In the genomic region with DNA sequence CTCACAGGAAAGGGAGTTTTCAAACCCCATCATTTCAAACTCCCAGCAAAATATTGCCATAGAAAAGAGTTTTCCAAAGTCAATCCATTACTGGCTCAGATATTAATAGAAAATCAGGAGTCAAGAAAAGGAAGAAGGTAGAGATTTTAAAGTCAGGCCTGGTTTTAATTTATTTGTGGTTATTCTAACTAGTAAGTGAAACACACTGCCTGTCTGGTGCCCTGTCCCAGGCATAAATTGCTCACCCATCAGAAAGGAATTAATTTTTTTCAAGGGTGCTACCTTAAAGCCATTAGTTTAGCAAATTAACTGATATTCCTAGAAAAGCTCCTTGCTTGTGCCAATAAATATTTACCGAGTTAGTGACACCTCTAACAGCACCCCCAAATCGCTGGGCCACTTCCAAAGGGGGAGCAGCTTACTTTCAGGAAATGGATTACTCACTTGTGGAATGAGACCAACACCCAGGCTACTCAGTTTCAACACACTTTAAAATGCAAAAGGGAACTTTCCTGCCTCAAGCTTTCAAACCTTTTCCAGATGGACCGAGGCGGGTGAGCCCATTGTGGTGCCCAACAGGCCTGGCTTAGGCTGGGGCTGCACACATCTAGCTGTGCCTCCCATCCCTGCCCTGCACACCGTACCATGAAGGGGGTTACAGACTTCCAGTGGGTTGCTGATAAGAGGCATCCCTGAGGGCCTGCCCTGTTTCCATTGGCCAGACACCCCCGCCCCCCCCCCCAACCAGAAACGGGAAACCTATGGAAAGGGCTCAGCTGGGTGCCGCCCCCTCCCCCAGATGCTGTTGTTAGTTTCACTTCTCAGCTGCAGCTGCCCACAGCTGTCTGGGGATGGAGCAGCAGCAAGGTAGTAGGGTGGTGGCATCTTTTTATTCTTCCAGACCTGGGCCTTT, we compare ENCODE assay signal across 8 cellular contexts.
DNase-seq lines count a peak whose midpoint lies in the region; ATAC-seq, FAIRE-seq and TF ChIP-seq lines count a peak whose summit lies in the region.

No MANE protein-coding gene starts in this region.

- ATAC-seq in HCT116 = no peak
- ATAC-seq in K562 = no peak
- ATAC-seq in HG02763 (IDR thresholded peaks at IDR 0.05; ENCODE audit: unreplicated experiment) = no peak
- ATAC-seq in HG02981 (IDR thresholded peaks at IDR 0.05; ENCODE audit: unreplicated experiment) = no peak
- no peak for ATAC-seq in GM21526 (IDR thresholded peaks at IDR 0.05; ENCODE audit: low FRiP score, unreplicated experiment)

- no peaks in the 10 kb centered on the region for H3K27me3 ChIP-seq in HCT116 (ENCODE audit: insufficient read depth, low read length)
- no peaks in the 10 kb centered on the region for H3K27me3 ChIP-seq in K562 (ENCODE audit: control insufficient read depth in 2 of 2, insufficient read depth in 2 of 2, low read length in 2 of 2)
- no peaks in the 10 kb centered on the region for H3K27me3 ChIP-seq in iPS-20b (ENCODE audit: insufficient read depth, low read length)
- no peaks in the 10 kb centered on the region for H3K27me3 ChIP-seq in tibial artery

- CTCF ChIA-PET in HCT116 (lab: Charles Lee) (interaction anchor here (1.4 kb wide), 1 partner anchor 120 kb away, joined by 3 read pairs; no protein-coding TSS in a partner anchor), K562 (lab: Yijun Ruan, JAX; ENCODE audit: low intra/inter-chr PET ratio) (no interaction called here)

- TF ChIP-seq POLR2A in HCT116 (IDR thresholded peaks at IDR 0.05; ENCODE audit: borderline replicate concordance, extremely low read depth, insufficient read depth, insufficient read length) (no peak), K562 (conservative IDR thresholded peaks at IDR 0.05) (no peak)

- H3K36me3 ChIP-seq in HCT116 (ENCODE audit: control insufficient read depth in 1 of 2, insufficient read depth in 2 of 2, low read length in 2 of 2) = no peaks in the 10 kb centered on the region
- H3K36me3 ChIP-seq in K562 (ENCODE audit: control insufficient read depth, insufficient read depth, low read length) = peaks cover 18% of the 10 kb centered on the region; the same call in 2 of the 3 replicates
- no peaks in the 10 kb centered on the region for H3K36me3 ChIP-seq in iPS-20b (ENCODE audit: insufficient read depth, low read depth, low read length)
- H3K36me3 ChIP-seq in tibial artery = no peaks in the 10 kb centered on the region

- H3K9ac ChIP-seq in HCT116 (ENCODE audit: low read length) (no peak overlapping the region), K562 (ENCODE audit: insufficient read depth in 1 of 2, low read depth in 2 of 2, low read length in 2 of 2) (no peak overlapping the region), iPS-20b (ENCODE audit: low read depth, low read length) (no peak overlapping the region; the same call in 1 of the 2 replicates)

- 93% methylated on average over 3 of the region's 8 CpGs for WGBS in K562 (ENCODE audit: insufficient coverage, low coverage, missing lambda C conversion rate)

- TF ChIP-seq RAD21 in HCT116 (IDR thresholded peaks at IDR 0.05; ENCODE audit: low read depth) (no peak), K562 (CRISPR knock-in tag; conservative IDR thresholded peaks at IDR 0.05 in 1 of 2, IDR thresholded peaks at IDR 0.05 in 1 of 2) (no peak)

- H3K79me2 ChIP-seq in HCT116 (ENCODE audit: insufficient read depth, low read length) = no peaks in the 10 kb centered on the region
- no peaks in the 10 kb centered on the region for H3K79me2 ChIP-seq in K562 (ENCODE audit: control insufficient read depth, insufficient read depth, low read length)

- H3K4me2 ChIP-seq in HCT116 (ENCODE audit: low read length) = 0 out of 2 replicates have a peak overlapping the region, but pooled peaks have one; percentile 10
- no peak overlapping the region for H3K4me2 ChIP-seq in K562 (ENCODE audit: insufficient read depth, low read length)

- BruUV-seq in HCT116 (replicated peaks; lab: Mats Ljungman, UMichigan) (no TSS peak), K562 (replicated peaks; lab: Mats Ljungman, UMichigan) (no TSS peak)

- intact Hi-C loops in HCT116 (cut with micrococcal nuclease) = no loop called here
- intact Hi-C loops in K562 (cut with micrococcal nuclease) = no loop called here
- intact Hi-C loops in tibial artery (cut with DNase I; ENCODE audit: low total_unique reads) = no loop called here

- TF ChIP-seq CTCF in HCT116 (IDR thresholded peaks at IDR 0.05 in 2 of 3, conservative IDR thresholded peaks at IDR 0.05 in 1 of 3; ENCODE audit: borderline replicate concordance in 1 of 3, insufficient read depth in 1 of 3, low read depth in 2 of 3, low read length in 2 of 3) (no peak), K562 (IDR thresholded peaks at IDR 0.05 in 2 of 3, conservative IDR thresholded peaks at IDR 0.05 in 1 of 3; ENCODE audit: insufficient read depth in 2 of 3, low read depth in 1 of 3, low read length in 3 of 3) (no peak), tibial artery (IDR thresholded peaks at IDR 0.05) (no peak)

- no peaks in the 10 kb centered on the region for H3K9me1 ChIP-seq in K562 (ENCODE audit: control insufficient read depth, insufficient read depth, low read length)

- TF ChIP-seq EP300 in K562 (IDR thresholded peaks at IDR 0.05; ENCODE audit: low read length) = no peak

- DNase-seq in HCT116 (ENCODE audit: low read depth, low spot score) = no peak
- no peak for DNase-seq in K562 (ENCODE audit: extremely low read depth in 1 of 4, low spot score in 3 of 4)
- peak; percentile 77 to 84 for DNase-seq in tibial artery
- no peak for DNase-seq in NCI-H524 treated with DMSO at 0.1 percent for 48 hours (lab: John Stamatoyannopoulos, UW)

- no peak overlapping the region for H2AFZ ChIP-seq in HCT116 (ENCODE audit: low read depth, low read length, poor library complexity, severe bottlenecking)
- no peak overlapping the region for H2AFZ ChIP-seq in K562 (ENCODE audit: low read depth, low read length)

- no peaks in the 10 kb centered on the region for H3K9me3 ChIP-seq in HCT116 (ENCODE audit: control insufficient read depth in 1 of 2, insufficient read depth in 1 of 2, low read depth in 1 of 2, low read length in 2 of 2)
- H3K9me3 ChIP-seq in K562 (replicated peaks; ENCODE audit: control insufficient read depth, insufficient read depth, low read depth, low read length) = no peaks in the 10 kb centered on the region
- H3K9me3 ChIP-seq in iPS-20b (ENCODE audit: insufficient read depth, low read depth, low read length) = no peaks in the 10 kb centered on the region
- no peaks in the 10 kb centered on the region for H3K9me3 ChIP-seq in tibial artery

- FAIRE-seq in K562 (lab: Jason Lieb, UNC) = no peak

- RAD21 ChIA-PET in HCT116 (lab: Charles Lee; ENCODE audit: low non-redundant PET in 1 of 2, low total read pairs in 2 of 2, uncharacterized antibody in 2 of 2, unreplicated experiment in 2 of 2) = interaction anchor here in 1 of 2 experiments (0.9 kb wide), 1 partner anchor 9 kb away, joined by 3 read pairs; no protein-coding TSS in a partner anchor

- H3K9me2 ChIP-seq in HCT116 (ENCODE audit: insufficient read depth) = no peaks in the 10 kb centered on the region

- in situ Hi-C loops in K562 (cut with MboI) = no loop called here

- no peak overlapping the region for H3K27ac ChIP-seq in HCT116 (ENCODE audit: low read depth, low read length)
- H3K27ac ChIP-seq in K562 (ENCODE audit: extremely low read depth, low read depth, low read length) = no peak overlapping the region
- H3K27ac ChIP-seq in iPS-20b (ENCODE audit: low read length) = peak overlapping the region; percentile 18
- peak overlapping the region; percentile 78 to 91 for H3K27ac ChIP-seq in tibial artery

- POLR2A ChIA-PET in HCT116 (lab: Charles Lee) (no interaction called here), K562 (lab: Yijun Ruan, JAX) (interaction anchor here (0.5 to 1.1 kb wide), 3 partner anchors 9 to 330 kb away, joined by 3 to 4 read pairs (median 3); no protein-coding TSS in a partner anchor)

- no peaks in the 10 kb centered on the region for H4K20me1 ChIP-seq in HCT116 (ENCODE audit: insufficient read depth)
- H4K20me1 ChIP-seq in K562 (replicated peaks; ENCODE audit: control insufficient read depth, insufficient read depth, low read length) = 0 out of 2 replicates have a peak, but pooled peaks cover 4% of the 10 kb centered on the region

- H3K4me1 ChIP-seq in HCT116 (ENCODE audit: control insufficient read depth in 1 of 2, insufficient read depth in 2 of 2, low read length in 2 of 2) (peaks cover 4 to 7% of the 10 kb centered on the region in 2 experiments; a peak in 3 of 4 replicates), K562 (replicated peaks in 1 of 2; ENCODE audit: control insufficient read depth in 2 of 2, insufficient read depth in 2 of 2, low read length in 2 of 2) (peaks cover 0 to 13% of the 10 kb centered on the region in 2 experiments; a peak in 4 of 5 replicates), iPS-20b (ENCODE audit: insufficient read depth, low read length) (peaks cover 20% of the 10 kb centered on the region), tibial artery (peaks cover 0 to 94% (median 47%) of the 10 kb centered on the region in 4 donors)

- H3K4me3 ChIP-seq in HCT116 (replicated peaks in 1 of 2; ENCODE audit: low read depth in 1 of 2, low read length in 2 of 2) (no peak overlapping the region), K562 (no peak overlapping the region), iPS-20b (ENCODE audit: low read length) (peak overlapping the region; percentile 25; the same call in 1 of the 2 replicates), tibial artery (no peak overlapping the region)

TF ChIP-seq in HCT116, 20 proteins besides CTCF, POLR2A, EP300 and RAD21 (continues in another document):
- TF ChIP-seq EZH2phosphoT487 (IDR thresholded peaks at IDR 0.05; ENCODE audit: borderline replicate concordance) (no peak), EGR1 (IDR thresholded peaks at IDR 0.05; ENCODE audit: low read depth) (no peak), ATF3 (IDR thresholded peaks at IDR 0.05) (no peak)
- TF ChIP-seq, protein P1, sequence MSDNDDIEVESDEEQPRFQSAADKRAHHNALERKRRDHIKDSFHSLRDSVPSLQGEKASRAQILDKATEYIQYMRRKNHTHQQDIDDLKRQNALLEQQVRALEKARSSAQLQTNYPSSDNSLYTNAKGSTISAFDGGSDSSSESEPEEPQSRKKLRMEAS (IDR thresholded peaks at IDR 0.05) = no peak

TF ChIP-seq in K562, 482 proteins besides CTCF, POLR2A, EP300 and RAD21:
- no peak for TF ChIP-seq ILF3 (IDR thresholded peaks at IDR 0.05; ENCODE audit: borderline replicate concordance)
- TF ChIP-seq SOX6 (IDR thresholded peaks at IDR 0.05) = no peak
- TF ChIP-seq POLR2G (IDR thresholded peaks at IDR 0.05; ENCODE audit: low read depth, low read length) = 0 out of 2 replicates have a peak, but pooled peaks have one; percentile 8

Comparison
In these comparisons a context has a peak if more than half of its experiments do, and no peak if none do; other contexts are left out.
1. DNase-seq: peak in tibial artery (2 of 2); none in HCT116 (single experiment), K562 (0 of 4) and NCI-H524 treated with DMSO at 0.1 percent for 48 hours (single experiment).
2. H3K27ac ChIP-seq: peak in iPS-20b (single experiment) and tibial artery (2 of 2); none in HCT116 (single experiment) and K562 (single experiment).